ENCODE assay signal across 8 cellular contexts in genomic region chr19:46133101-46133627, GRCh38. TPM values are rescaled to one million over a fixed set of nuclear protein-coding genes. Genes with fewer than 3 reads are reported as not detected.
DNase-seq lines count a peak whose midpoint lies in the region; ATAC-seq and TF ChIP-seq lines count a peak whose summit lies in the region.

No MANE protein-coding gene starts in this region.

- H3K4me3 ChIP-seq in HUES6 (ENCODE audit: low read depth, low read length) (peak overlapping the region; percentile 53), trophoblast cell (ENCODE audit: low read depth, low read length) (no peak overlapping the region), Peyer's patch (no peak overlapping the region)

- H3K4ac ChIP-seq in trophoblast cell (ENCODE audit: low read depth, low read length): peak overlapping the region; percentile 96

- DNase-seq in AG08395 (ENCODE audit: low spot score) (peak; percentile 37), SK-MEL-5 (ENCODE audit: low read depth, low spot score) (peak; percentile 41), fibroblast of the conjunctiva (ENCODE audit: low read depth) (peak; percentile 87), trophoblast cell (peak; percentile 35 to 89), Peyer's patch (no peak)

- H2AFZ ChIP-seq in trophoblast cell (ENCODE audit: insufficient read depth, low read length, poor library complexity): peak overlapping the region; percentile 79

- peak overlapping the region; percentile 98 for H3K18ac ChIP-seq in trophoblast cell (ENCODE audit: low read length)

- ATAC-seq in HG02938 (IDR thresholded peaks at IDR 0.05; ENCODE audit: unreplicated experiment): no peak
- ATAC-seq in HG03354 (IDR thresholded peaks at IDR 0.05; ENCODE audit: poor library complexity, severe bottlenecking, unreplicated experiment): no peak

- no peak for TF ChIP-seq CTCF in Peyer's patch (IDR thresholded peaks at IDR 0.05)

- WGBS in trophoblast cell (ENCODE audit: extremely low coverage, insufficient coverage, insufficient read length): no CpG with 5 or more reads among the region's 6 CpGs

- peak overlapping the region; percentile 97 for H3K9ac ChIP-seq in HUES6 (ENCODE audit: low read length)
- H3K9ac ChIP-seq in trophoblast cell (ENCODE audit: low read length): no peak overlapping the region

- peak overlapping the region; percentile 99 for H2AK5ac ChIP-seq in trophoblast cell (ENCODE audit: low read length)

- peak overlapping the region; percentile 94 for H4K8ac ChIP-seq in trophoblast cell (ENCODE audit: low read depth, low read length)

- H4K12ac ChIP-seq in trophoblast cell (ENCODE audit: low read depth, low read length): peak overlapping the region; percentile 90

- peaks cover 15% of the 10 kb centered on the region for H3K9me3 ChIP-seq in HUES6 (ENCODE audit: control insufficient read depth, insufficient read depth, low read depth, low read length)
- peaks cover 7% of the 10 kb centered on the region for H3K9me3 ChIP-seq in trophoblast cell (ENCODE audit: insufficient read depth, low read depth, low read length)
- H3K9me3 ChIP-seq in Peyer's patch: no peaks in the 10 kb centered on the region

- no peak overlapping the region for H3K23ac ChIP-seq in trophoblast cell (ENCODE audit: low read length)

- peak overlapping the region; percentile 99 for H2BK12ac ChIP-seq in trophoblast cell (ENCODE audit: low read length)

- in situ Hi-C loops in SK-MEL-5 (cut with HindIII; ENCODE audit: low pct_unique_long_range_greater_than_20kb, low sequenced_read_pairs): no loop called here

- TF ChIP-seq POLR2A in Peyer's patch (IDR thresholded peaks at IDR 0.05): no peak

- H3K4me2 ChIP-seq in trophoblast cell (ENCODE audit: low read length): no peak overlapping the region

- H2BK5ac ChIP-seq in trophoblast cell (ENCODE audit: low read depth, low read length, poor library complexity): peak overlapping the region; percentile 97

- no peaks in the 10 kb centered on the region for H3K27me3 ChIP-seq in HUES6 (ENCODE audit: control insufficient read depth, insufficient read depth, low read length)
- no peaks in the 10 kb centered on the region for H3K27me3 ChIP-seq in trophoblast cell (ENCODE audit: insufficient read depth, low read length)
- H3K27me3 ChIP-seq in Peyer's patch: no peaks in the 10 kb centered on the region

- H3K4me1 ChIP-seq in HUES6 (ENCODE audit: control insufficient read depth, insufficient read depth, low read length) (peaks cover 22% of the 10 kb centered on the region), trophoblast cell (ENCODE audit: control insufficient read depth in 1 of 2, insufficient read depth in 2 of 2, low read length in 2 of 2) (peaks cover 7 to 9% of the 10 kb centered on the region in 2 experiments), Peyer's patch (no peaks in the 10 kb centered on the region)

- H3K27ac ChIP-seq in HUES6 (ENCODE audit: low read depth, low read length) (peak overlapping the region; percentile 97), trophoblast cell (ENCODE audit: low read depth, low read length) (peak overlapping the region; percentile 86), Peyer's patch (peak overlapping the region in 2 of 4 donors; percentile 8 to 51)

- peak overlapping the region; percentile 100 for H4K91ac ChIP-seq in trophoblast cell (ENCODE audit: low read depth, low read length)

- H3K79me1 ChIP-seq in trophoblast cell (ENCODE audit: low read length): peaks cover 29% of the 10 kb centered on the region

- H3K14ac ChIP-seq in trophoblast cell (ENCODE audit: low read length): peak overlapping the region; percentile 98

- peaks cover 8% of the 10 kb centered on the region for H3K79me2 ChIP-seq in trophoblast cell (ENCODE audit: control insufficient read depth, insufficient read depth, low read length, poor library complexity)

- peak overlapping the region; percentile 99 for H2BK120ac ChIP-seq in trophoblast cell (ENCODE audit: insufficient read depth, low read length, poor library complexity)

- H3K36me3 ChIP-seq in HUES6 (ENCODE audit: control insufficient read depth, insufficient read depth, low read length): no peaks in the 10 kb centered on the region
- H3K36me3 ChIP-seq in trophoblast cell (ENCODE audit: control insufficient read depth in 1 of 2, insufficient read depth in 2 of 2, low read length in 2 of 2): peaks cover 0 to 2% of the 10 kb centered on the region in 2 experiments
- no peaks in the 10 kb centered on the region for H3K36me3 ChIP-seq in Peyer's patch

RNA-seq across cellular contexts. Expression of gene IGFL3, which starts 8.7 kb away (rescaled TPM):
- total RNA-seq in SK-MEL-5 (2014; rRNA removed; shearing (Covaris generic)): not detected in 2 replicates
- polyA plus RNA-seq in SK-MEL-5 (2015; cell fraction: cytosol; rRNA removed): not detected in 2 replicates
- not detected in 2 replicates for polyA plus RNA-seq in SK-MEL-5 (2015; cell fraction: nucleus; rRNA removed)
- polyA plus RNA-seq in trophoblast cell (2013): 0.39 and 0.48 TPM in 2 replicates
- not detected for total RNA-seq in Peyer's patch

RNA-seq across cellular contexts. Expression of gene IGFL2, which starts 14.9 kb away (rescaled TPM):
- not detected in 2 replicates for total RNA-seq in SK-MEL-5 (2014; rRNA removed; shearing (Covaris generic))
- polyA plus RNA-seq in SK-MEL-5 (2015; cell fraction: cytosol; rRNA removed): 0.18 TPM in 1 of 2 replicates, not detected in the other
- 1.2 TPM in 1 of 2 replicates, not detected in the other for polyA plus RNA-seq in SK-MEL-5 (2015; cell fraction: nucleus; rRNA removed)
- polyA plus RNA-seq in trophoblast cell (2013): 1.8 and 2.4 TPM in 2 replicates
- not detected for total RNA-seq in Peyer's patch

Comparison
In these comparisons a context has a peak if more than half of its experiments do, and no peak if none do; other contexts are left out.
1. DNase-seq: peak in AG08395 (single experiment), SK-MEL-5 (single experiment), fibroblast of the conjunctiva (single experiment) and trophoblast cell (2 of 2); none in Peyer's patch (0 of 3).